ENCODE assay signal across 8 cellular contexts in genomic region chr4:8198906-8199593, GRCh38. TPM values are rescaled to one million over a fixed set of nuclear protein-coding genes. Genes with fewer than 3 reads are reported as not detected.
DNase-seq lines count a peak whose midpoint lies in the region; ATAC-seq, FAIRE-seq and TF ChIP-seq lines count a peak whose summit lies in the region.

Gene SH3TC1 (plus strand): TSS chr4:8199290. CDS start chr4:8205195, 5,905 bp downstream.

- intact Hi-C loops in T-helper 1 cell treated with Interleukin-12 subunit alpha and Interleukin-12 subunit beta and Interleukin-4 antibody, amounts not matched to agents 30 ng/mL and 1 ng/mL, for 36 hours (cut with micrococcal nuclease): loop anchor here (1.0 to 10.0 kb wide), 3 partner anchors 41 to 334 kb away; partner anchors contain the start of gene ABLIM2
- intact Hi-C loops in sigmoid colon (cut with DNase I): no loop called here

- H3K9me3 Mint-ChIP-seq in astrocyte (ENCODE audit: unreplicated experiment): no peaks in the 10 kb centered on the region

- peak within 1 kb of the TSS; percentile 19 for H3K4me3 ChIP-seq in astrocyte (ENCODE audit: insufficient read depth, low read depth, low read length)
- H3K4me3 ChIP-seq in sigmoid colon: peak within 1 kb of the TSS; percentile 9 to 47 (median 27)

- peak; percentile 98 for DNase-seq in DMS53 (lab: John Stamatoyannopoulos, UW)
- DNase-seq in HTR-8/SVneo (ENCODE audit: insufficient read length, low spot score): peak; percentile 90
- DNase-seq in astrocyte (ENCODE audit: low read depth): peak; percentile 81
- peak; percentile 95 for DNase-seq in hepatic stellate cell (ENCODE audit: low spot score)
- DNase-seq in sigmoid colon: peak; percentile 91
- no peak for DNase-seq in NCI-H187 treated with DMSO at 0.1 percent for 48 hours (lab: John Stamatoyannopoulos, UW)

- peaks cover 2% of the 10 kb centered on the region for H3K36me3 Mint-ChIP-seq in astrocyte (ENCODE audit: low read depth, unreplicated experiment)

- no peaks in the 10 kb centered on the region for H3K36me3 ChIP-seq in astrocyte (ENCODE audit: insufficient read depth, low read length)
- no peaks in the 10 kb centered on the region for H3K36me3 ChIP-seq in sigmoid colon

- 1 to 3% methylated on average over 32 of the region's 32 CpGs for WGBS in sigmoid colon, 2 donors

- H2AFZ ChIP-seq in astrocyte (ENCODE audit: low read depth, low read length): peak within 1 kb of the TSS; percentile 74

- H3K27me3 ChIP-seq in astrocyte (ENCODE audit: insufficient read depth, low read length): peaks cover 6% of the 10 kb centered on the region
- no peaks in the 10 kb centered on the region for H3K27me3 ChIP-seq in sigmoid colon

- TF ChIP-seq POLR2A in sigmoid colon (IDR thresholded peaks at IDR 0.05): peak; percentile 24 to 53

- peak within 1 kb of the TSS; percentile 23 for H3K27ac Mint-ChIP-seq in astrocyte (ENCODE audit: unreplicated experiment)

- ATAC-seq in GM21390 (IDR thresholded peaks at IDR 0.05; ENCODE audit: unreplicated experiment): peak; percentile 79

- H3K9me3 ChIP-seq in astrocyte (ENCODE audit: insufficient read depth, low read depth, low read length) (no peaks in the 10 kb centered on the region), sigmoid colon (no peaks in the 10 kb centered on the region)

- peak within 1 kb of the TSS; percentile 6 for H3K4me3 Mint-ChIP-seq in astrocyte (ENCODE audit: unreplicated experiment)

- TF ChIP-seq CTCF in astrocyte (IDR thresholded peaks at IDR 0.05; ENCODE audit: insufficient read depth, low read depth, low read length): no peak
- TF ChIP-seq CTCF in sigmoid colon (IDR thresholded peaks at IDR 0.05): no peak

- peak within 1 kb of the TSS; percentile 82 for H3K4me2 ChIP-seq in astrocyte (ENCODE audit: low read length)

- peak in 1 of 4 donors; percentile 3 for TF ChIP-seq EP300 in sigmoid colon (IDR thresholded peaks at IDR 0.05)

- no peaks in the 10 kb centered on the region for H4K20me1 ChIP-seq in astrocyte (ENCODE audit: insufficient read depth, low read length)

- peaks cover 46% of the 10 kb centered on the region for H3K27me3 Mint-ChIP-seq in astrocyte (ENCODE audit: low read depth, unreplicated experiment)

- peak within 1 kb of the TSS; percentile 74 for H3K9ac ChIP-seq in astrocyte (ENCODE audit: low read length)

- H3K4me1 ChIP-seq in astrocyte (ENCODE audit: insufficient read depth, low read length) (peaks cover 22% of the 10 kb centered on the region), sigmoid colon (peaks cover 0 to 19% (median 16%) of the 10 kb centered on the region in 4 donors)

- H3K27ac ChIP-seq in astrocyte (ENCODE audit: low read depth, low read length) (peak within 1 kb of the TSS; percentile 27), sigmoid colon (peak within 1 kb of the TSS; percentile 49 to 75 (median 70))

- FAIRE-seq in HTR-8/SVneo (lab: Jason Lieb, UNC) (peak; percentile 99), astrocyte (lab: Jason Lieb, UNC) (no peak)

- no peaks in the 10 kb centered on the region for H3K79me2 ChIP-seq in astrocyte (ENCODE audit: insufficient read depth, low read length)

- H3K4me1 Mint-ChIP-seq in astrocyte (ENCODE audit: low read depth, unreplicated experiment): peaks cover 10% of the 10 kb centered on the region

RNA-seq across cellular contexts. Expression of gene SH3TC1, which starts in this region (rescaled TPM):
- 57.3 and 64.6 TPM in 2 replicates for total RNA-seq in T-helper 1 cell treated with Interleukin-12 subunit alpha and Interleukin-12 subunit beta and Interleukin-4 antibody, amounts not matched to agents 30 ng/mL and 1 ng/mL, for 36 hours
- total RNA-seq in astrocyte: 1.2 and 1.8 TPM in 2 replicates
- total RNA-seq in sigmoid colon: 10 to 100 TPM in 1 of 4 donors, 1 to 10 TPM in 3; 6.4 to 24.4 (median 8.3) TPM
- polyA plus RNA-seq in sigmoid colon: 10 to 100 TPM in 1 of 3 donors, 1 to 10 TPM in 2; 3.0 to 14.2 (median 3.7) TPM
